8 cellular contexts compared by ENCODE assay signal in genomic region chr19:37007587-37008220, GRCh38.
DNase-seq lines count a peak whose midpoint lies in the region; ATAC-seq and TF ChIP-seq lines count a peak whose summit lies in the region.

No MANE protein-coding gene starts in this region.

- H3K4me1 ChIP-seq in heart left ventricle: peaks cover 0 to 11% (median 0%) of the 10 kb centered on the region in 12 donors

- DNase-seq in NCI-H1105 treated with DMSO at 0.1 percent for 48 hours (lab: John Stamatoyannopoulos, UW) (peak; percentile 81), activated T-helper 1 cell treated with Interleukin-2 at 50 U/mL for 16 hours (ENCODE audit: low read depth) (peak; percentile 7), heart left ventricle (peak; percentile 74 to 90 (median 88)), type B pancreatic cell (ENCODE audit: extremely low spot score, unreplicated experiment) (no peak), osteocyte (ENCODE audit: extremely low spot score, unreplicated experiment) (no peak)
- peak; percentile 3 to 12 (median 11) for DNase-seq in stimulated activated CD4-positive, alpha-beta T cell treated with anti-CD3 and anti-CD28 coated beads, Interleukin-12 subunit alpha, Interleukin-12 subunit beta, amount 100 ng/mL, for 48 hours (ENCODE audit: low read depth in 2 of 3, low spot score in 1 of 3)

- no peak for TF ChIP-seq POLR2A in heart left ventricle (IDR thresholded peaks at IDR 0.05)

- no peak overlapping the region for H3K4me3 Mint-ChIP-seq in type B pancreatic cell
- H3K4me3 Mint-ChIP-seq in osteocyte (ENCODE audit: unreplicated experiment): no peak overlapping the region

- H3K4me3 ChIP-seq in heart left ventricle: peak overlapping the region; percentile 30 to 88 (median 62)

- 9 to 28% (median 21%) methylated on average over 34 to 48 of the region's 48 CpGs for WGBS in heart left ventricle, 4 donors

- TF ChIP-seq CTCF in heart left ventricle (IDR thresholded peaks at IDR 0.05): peak in 1 of 12 donors; percentile 9
- TF ChIP-seq CTCF in type B pancreatic cell (conservative IDR thresholded peaks at IDR 0.05): no peak
- TF ChIP-seq CTCF in osteocyte (IDR thresholded peaks at IDR 0.05): no peak

- H3K4me1 Mint-ChIP-seq in type B pancreatic cell (ENCODE audit: unreplicated experiment): no peaks in the 10 kb centered on the region
- H3K4me1 Mint-ChIP-seq in osteocyte (ENCODE audit: unreplicated experiment): no peaks in the 10 kb centered on the region

- ATAC-seq in heart left ventricle: peak; percentile 59 to 97 (median 92)
- no peak for ATAC-seq in GM19351 (IDR thresholded peaks at IDR 0.05; ENCODE audit: unreplicated experiment)
- no peak for ATAC-seq in GM18870 (IDR thresholded peaks at IDR 0.05; ENCODE audit: unreplicated experiment)

- peaks cover 0 to 71% (median 13%) of the 10 kb centered on the region in 12 donors for H3K9me3 ChIP-seq in heart left ventricle

- H3K27ac ChIP-seq in heart left ventricle: peak overlapping the region in 11 of 12 donors; percentile 16 to 72 (median 52)

- intact Hi-C loops in heart left ventricle (cut with DNase I): loop anchor here in 2 of 10 donors (1.0 to 5.0 kb wide), 2 partner anchors 70 to 71 kb away; partner anchors contain the start of gene ZNF420 (in 2 of the 2)

- H3K27me3 Mint-ChIP-seq in type B pancreatic cell: no peaks in the 10 kb centered on the region
- no peaks in the 10 kb centered on the region for H3K27me3 Mint-ChIP-seq in osteocyte (ENCODE audit: unreplicated experiment)

- peaks cover 0 to 19% (median 0%) of the 10 kb centered on the region in 9 donors for H3K36me3 ChIP-seq in heart left ventricle

- H3K36me3 Mint-ChIP-seq in type B pancreatic cell: no peaks in the 10 kb centered on the region
- H3K36me3 Mint-ChIP-seq in osteocyte (ENCODE audit: unreplicated experiment): no peaks in the 10 kb centered on the region

- no peak overlapping the region for H3K27ac Mint-ChIP-seq in type B pancreatic cell
- H3K27ac Mint-ChIP-seq in osteocyte (ENCODE audit: unreplicated experiment): no peak overlapping the region

- H3K9me3 Mint-ChIP-seq in type B pancreatic cell: no peaks in the 10 kb centered on the region
- peaks cover 28% of the 10 kb centered on the region for H3K9me3 Mint-ChIP-seq in osteocyte (ENCODE audit: unreplicated experiment)

- H3K27me3 ChIP-seq in heart left ventricle: no peaks in the 10 kb centered on the region

Comparison
In these comparisons a context has a peak if more than half of its experiments do, and no peak if none do; other contexts are left out.
1. DNase-seq: peak in NCI-H1105 treated with DMSO at 0.1 percent for 48 hours (single experiment), activated T-helper 1 cell treated with Interleukin-2 at 50 U/mL for 16 hours (single experiment), heart left ventricle (5 of 5) and stimulated activated CD4-positive, alpha-beta T cell treated with anti-CD3 and anti-CD28 coated beads, Interleukin-12 subunit alpha, Interleukin-12 subunit beta, amount 100 ng/mL, for 48 hours (3 of 3); none in type B pancreatic cell (single experiment) and osteocyte (single experiment).
2. ATAC-seq: peak in heart left ventricle (4 of 4); none in GM19351 (single experiment) and GM18870 (single experiment).